In the genomic region with DNA sequence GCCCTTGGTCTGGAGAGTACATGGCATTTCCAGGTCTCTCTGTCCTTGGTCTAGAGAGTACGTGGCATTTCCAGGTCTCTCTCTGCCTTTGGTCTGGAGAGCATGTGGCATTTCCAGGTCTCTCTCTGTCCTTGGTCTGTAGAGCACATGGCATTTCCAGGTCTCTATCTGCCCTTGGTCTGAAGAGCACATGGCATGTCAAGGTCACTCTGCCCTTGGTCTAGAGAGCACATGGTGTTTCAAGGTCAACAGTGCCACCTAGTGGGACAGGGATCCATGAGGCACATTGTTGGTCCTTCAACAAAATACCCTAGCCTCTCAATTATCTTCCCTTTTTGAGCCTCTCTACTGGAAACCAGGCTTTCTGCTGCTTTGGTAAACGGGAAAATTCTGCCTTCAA, we compare ENCODE assay signal across 1 cellular context.
TF ChIP-seq lines count a peak whose summit lies in the region.

No MANE protein-coding gene starts in this region.

TF ChIP-seq in HepG2, 621 proteins besides CTCF, POLR2A, EP300 and RAD21 (continued from another document and continues in another):
- peak; percentile 59 for TF ChIP-seq ARID5B (CRISPR knock-in tag; IDR thresholded peaks at IDR 0.05)
- peak; percentile 32; the same call in 1 of the 2 replicates for TF ChIP-seq ZNF709 (CRISPR knock-in tag; IDR thresholded peaks at IDR 0.05)
- TF ChIP-seq, protein P1, sequence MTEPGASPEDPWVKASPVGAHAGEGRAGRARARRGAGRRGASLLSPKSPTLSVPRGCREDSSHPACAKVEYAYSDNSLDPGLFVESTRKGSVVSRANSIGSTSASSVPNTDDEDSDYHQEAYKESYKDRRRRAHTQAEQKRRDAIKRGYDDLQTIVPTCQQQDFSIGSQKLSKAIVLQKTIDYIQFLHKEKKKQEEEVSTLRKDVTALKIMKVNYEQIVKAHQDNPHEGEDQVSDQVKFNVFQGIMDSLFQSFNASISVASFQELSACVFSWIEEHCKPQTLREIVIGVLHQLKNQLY (CRISPR knock-in tag; IDR thresholded peaks at IDR 0.05), result peak; percentile 39; the same call in 1 of the 2 replicates
- TF ChIP-seq ZNF784 (CRISPR knock-in tag; IDR thresholded peaks at IDR 0.05; ENCODE audit: borderline replicate concordance), result 0 out of 2 replicates have a peak, but pooled peaks have one; percentile 17
- TF ChIP-seq DNMT1 (CRISPR knock-in tag; IDR thresholded peaks at IDR 0.05), result no peak
- TF ChIP-seq ARNTL (CRISPR knock-in tag; IDR thresholded peaks at IDR 0.05), result no peak
- TF ChIP-seq ZNF841 (CRISPR knock-in tag; IDR thresholded peaks at IDR 0.05; ENCODE audit: borderline replicate concordance), result no peak
- TF ChIP-seq ZSCAN9 (CRISPR knock-in tag; IDR thresholded peaks at IDR 0.05; ENCODE audit: borderline replicate concordance), result peak; percentile 82; the same call in 1 of the 2 replicates
- 0 out of 2 replicates have a peak, but pooled peaks have one; percentile 8 for TF ChIP-seq ZNF121 (CRISPR knock-in tag; IDR thresholded peaks at IDR 0.05)
- no peak for TF ChIP-seq ZNF703 (CRISPR knock-in tag; IDR thresholded peaks at IDR 0.05; ENCODE audit: borderline replicate concordance)
- peak; percentile 70 for TF ChIP-seq BORCS8-MEF2B (CRISPR knock-in tag; IDR thresholded peaks at IDR 0.05)
- peak; percentile 51; the same call in 1 of the 2 replicates for TF ChIP-seq HNF4G (IDR thresholded peaks at IDR 0.05; ENCODE audit: borderline replicate concordance, low read depth, low read length)
- no peak for TF ChIP-seq HNF4G (CRISPR knock-in tag; IDR thresholded peaks at IDR 0.05; ENCODE audit: borderline replicate concordance, low read depth)
- peak; percentile 51; the same call in 1 of the 3 replicates for TF ChIP-seq MXI1 (IDR thresholded peaks at IDR 0.05; ENCODE audit: borderline replicate concordance, low read depth, low read length)
- TF ChIP-seq, protein P2, sequence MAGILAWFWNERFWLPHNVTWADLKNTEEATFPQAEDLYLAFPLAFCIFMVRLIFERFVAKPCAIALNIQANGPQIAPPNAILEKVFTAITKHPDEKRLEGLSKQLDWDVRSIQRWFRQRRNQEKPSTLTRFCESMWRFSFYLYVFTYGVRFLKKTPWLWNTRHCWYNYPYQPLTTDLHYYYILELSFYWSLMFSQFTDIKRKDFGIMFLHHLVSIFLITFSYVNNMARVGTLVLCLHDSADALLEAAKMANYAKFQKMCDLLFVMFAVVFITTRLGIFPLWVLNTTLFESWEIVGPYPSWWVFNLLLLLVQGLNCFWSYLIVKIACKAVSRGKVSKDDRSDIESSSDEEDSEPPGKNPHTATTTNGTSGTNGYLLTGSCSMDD (CRISPR knock-in tag; IDR thresholded peaks at IDR 0.05), result no peak
- TF ChIP-seq CAMTA2 (CRISPR knock-in tag; IDR thresholded peaks at IDR 0.05; ENCODE audit: borderline replicate concordance), result no peak
- TF ChIP-seq MIER3 (CRISPR knock-in tag; IDR thresholded peaks at IDR 0.05; ENCODE audit: borderline replicate concordance), result peak; percentile 64; the same call in 1 of the 2 replicates
- peak; percentile 66; the same call in 1 of the 2 replicates for TF ChIP-seq ZNF431 (CRISPR knock-in tag; IDR thresholded peaks at IDR 0.05; ENCODE audit: borderline replicate concordance, low read depth)
- peak; percentile 57; the same call in 1 of the 2 replicates for TF ChIP-seq ZNF331 (CRISPR knock-in tag; IDR thresholded peaks at IDR 0.05)
- 0 out of 2 replicates have a peak, but pooled peaks have one; percentile 30 for TF ChIP-seq ZNF605 (CRISPR knock-in tag; IDR thresholded peaks at IDR 0.05)
- 0 out of 2 replicates have a peak, but pooled peaks have one; percentile 43 for TF ChIP-seq MXD1 (CRISPR knock-in tag; IDR thresholded peaks at IDR 0.05)
- TF ChIP-seq RARA (CRISPR knock-in tag; IDR thresholded peaks at IDR 0.05), result peak; percentile 53; the same call in 1 of the 2 replicates
- 0 out of 2 replicates have a peak, but pooled peaks have one; percentile 40 for TF ChIP-seq NCOA2 (CRISPR knock-in tag; IDR thresholded peaks at IDR 0.05)
- peak; percentile 61 for TF ChIP-seq BCL6 (CRISPR knock-in tag; IDR thresholded peaks at IDR 0.05)
- TF ChIP-seq REPIN1 (CRISPR knock-in tag; IDR thresholded peaks at IDR 0.05; ENCODE audit: borderline replicate concordance, low read depth), result peak; percentile 89
- TF ChIP-seq ZNF17 (CRISPR knock-in tag; IDR thresholded peaks at IDR 0.05), result 0 out of 2 replicates have a peak, but pooled peaks have one; percentile 33
- TF ChIP-seq, protein P3, sequence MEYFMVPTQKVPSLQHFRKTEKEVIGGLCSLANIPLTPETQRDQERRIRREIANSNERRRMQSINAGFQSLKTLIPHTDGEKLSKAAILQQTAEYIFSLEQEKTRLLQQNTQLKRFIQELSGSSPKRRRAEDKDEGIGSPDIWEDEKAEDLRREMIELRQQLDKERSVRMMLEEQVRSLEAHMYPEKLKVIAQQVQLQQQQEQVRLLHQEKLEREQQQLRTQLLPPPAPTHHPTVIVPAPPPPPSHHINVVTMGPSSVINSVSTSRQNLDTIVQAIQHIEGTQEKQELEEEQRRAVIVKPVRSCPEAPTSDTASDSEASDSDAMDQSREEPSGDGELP (IDR thresholded peaks at IDR 0.05; ENCODE audit: borderline replicate concordance, low read depth), result 0 out of 2 replicates have a peak, but pooled peaks have one; percentile 10
- peak; percentile 48; the same call in 1 of the 2 replicates for TF ChIP-seq KDM5B (CRISPR knock-in tag; IDR thresholded peaks at IDR 0.05; ENCODE audit: borderline replicate concordance)
- TF ChIP-seq MIXL1 (CRISPR knock-in tag; IDR thresholded peaks at IDR 0.05), result no peak
- TF ChIP-seq FOXA3 (CRISPR knock-in tag; IDR thresholded peaks at IDR 0.05), result peak; percentile 61
- no peak for TF ChIP-seq ZNF253 (CRISPR knock-in tag; IDR thresholded peaks at IDR 0.05; ENCODE audit: borderline replicate concordance)
- TF ChIP-seq THRA (CRISPR knock-in tag; IDR thresholded peaks at IDR 0.05; ENCODE audit: borderline replicate concordance), result 0 out of 2 replicates have a peak, but pooled peaks have one; percentile 44
- TF ChIP-seq, protein P4, sequence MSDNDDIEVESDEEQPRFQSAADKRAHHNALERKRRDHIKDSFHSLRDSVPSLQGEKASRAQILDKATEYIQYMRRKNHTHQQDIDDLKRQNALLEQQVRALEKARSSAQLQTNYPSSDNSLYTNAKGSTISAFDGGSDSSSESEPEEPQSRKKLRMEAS (IDR thresholded peaks at IDR 0.05), result peak; percentile 98
- 0 out of 2 replicates have a peak, but pooled peaks have one; percentile 37 for TF ChIP-seq MEIS2 (CRISPR knock-in tag; IDR thresholded peaks at IDR 0.05)
- TF ChIP-seq ZNF362 (CRISPR knock-in tag; IDR thresholded peaks at IDR 0.05; ENCODE audit: borderline replicate concordance), result peak; percentile 18; the same call in 1 of the 2 replicates
- no peak for TF ChIP-seq ZNF674 (CRISPR knock-in tag; IDR thresholded peaks at IDR 0.05; ENCODE audit: low read depth)
- peak; percentile 100 for TF ChIP-seq ESRRA (CRISPR knock-in tag; IDR thresholded peaks at IDR 0.05; ENCODE audit: low read depth)
- TF ChIP-seq CEBPG (CRISPR knock-in tag; IDR thresholded peaks at IDR 0.05), result 0 out of 2 replicates have a peak, but pooled peaks have one; percentile 7
- TF ChIP-seq SUZ12 (IDR thresholded peaks at IDR 0.05; ENCODE audit: low read depth, low read length), result no peak
- no peak for TF ChIP-seq ZNF142 (CRISPR knock-in tag; IDR thresholded peaks at IDR 0.05)
